ENCODE assay signal across 1 cellular context in the genomic region with DNA sequence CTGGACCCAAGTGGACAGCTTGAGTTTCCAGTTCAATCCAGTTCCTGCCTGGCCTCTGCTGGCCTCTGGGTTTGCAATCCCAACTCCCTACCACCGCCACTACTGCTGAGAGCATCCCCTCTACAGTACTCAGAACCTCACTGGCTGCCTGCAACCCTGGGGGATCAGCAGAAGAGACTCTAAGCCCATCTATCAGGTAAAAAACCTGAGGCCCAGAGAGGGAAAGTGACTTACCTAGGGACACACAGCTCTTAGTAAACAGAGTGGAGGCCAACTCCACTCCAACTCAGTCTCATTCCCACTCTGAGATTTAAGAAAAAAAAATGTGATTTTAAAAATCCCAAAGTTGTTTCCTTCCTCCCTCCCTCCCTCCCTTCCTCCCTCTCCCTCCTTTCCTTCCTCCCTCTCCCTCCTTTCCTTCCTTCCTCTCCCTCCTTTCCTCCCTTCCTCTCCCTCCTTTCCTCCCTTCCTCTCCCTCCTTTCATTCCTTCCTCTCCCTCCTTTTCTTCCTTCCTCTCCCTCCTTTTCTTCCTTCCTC.
A peak's percentile ranks its signal among the peaks of the same experiment; 100 is the strongest.
TF ChIP-seq lines count a peak whose summit lies in the region.

No MANE protein-coding gene starts in this region.

TF ChIP-seq in HepG2, 621 proteins besides CTCF, POLR2A, EP300 and RAD21 (continued from another document):
- TF ChIP-seq, protein P1, sequence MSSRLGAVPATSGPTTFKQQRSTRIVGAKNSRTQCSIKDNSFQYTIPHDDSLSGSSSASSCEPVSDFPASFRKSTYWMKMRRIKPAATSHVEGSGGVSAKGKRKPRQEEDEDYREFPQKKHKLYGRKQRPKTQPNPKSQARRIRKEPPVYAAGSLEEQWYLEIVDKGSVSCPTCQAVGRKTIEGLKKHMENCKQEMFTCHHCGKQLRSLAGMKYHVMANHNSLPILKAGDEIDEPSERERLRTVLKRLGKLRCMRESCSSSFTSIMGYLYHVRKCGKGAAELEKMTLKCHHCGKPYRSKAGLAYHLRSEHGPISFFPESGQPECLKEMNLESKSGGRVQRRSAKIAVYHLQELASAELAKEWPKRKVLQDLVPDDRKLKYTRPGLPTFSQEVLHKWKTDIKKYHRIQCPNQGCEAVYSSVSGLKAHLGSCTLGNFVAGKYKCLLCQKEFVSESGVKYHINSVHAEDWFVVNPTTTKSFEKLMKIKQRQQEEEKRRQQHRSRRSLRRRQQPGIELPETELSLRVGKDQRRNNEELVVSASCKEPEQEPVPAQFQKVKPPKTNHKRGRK (CRISPR knock-in tag; IDR thresholded peaks at IDR 0.05) = peak; percentile 96
- TF ChIP-seq NPAS2 (CRISPR knock-in tag; IDR thresholded peaks at IDR 0.05; ENCODE audit: borderline replicate concordance) = no peak
- TF ChIP-seq ZNF772 (CRISPR knock-in tag; IDR thresholded peaks at IDR 0.05) = no peak
- TF ChIP-seq ZNF768 (CRISPR knock-in tag; IDR thresholded peaks at IDR 0.05) = peak; percentile 92
